Comparison of ENCODE assay signal across 8 cellular contexts in the genomic region with DNA sequence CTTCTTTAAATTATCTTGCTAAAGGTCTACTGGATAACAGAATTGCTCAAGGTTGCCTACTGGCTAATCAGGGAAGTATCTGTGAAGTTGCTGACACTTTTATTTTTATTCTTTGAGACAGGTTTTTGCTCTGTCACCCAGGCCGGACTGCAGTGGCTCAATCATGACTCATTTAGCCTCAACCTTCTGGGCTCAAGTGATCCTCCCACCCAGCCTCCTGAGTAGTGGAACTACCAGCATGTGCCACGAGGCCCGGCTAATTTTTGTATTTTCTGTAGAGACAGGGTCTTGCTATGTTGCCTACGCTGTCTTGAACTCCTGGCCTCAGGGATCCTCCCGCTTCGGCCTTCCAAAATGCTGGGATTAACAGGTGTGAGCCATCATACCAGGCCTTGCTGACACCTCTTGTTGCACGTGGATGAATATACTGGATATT. TPM values are rescaled to one million over a fixed set of nuclear protein-coding genes. Genes with fewer than 3 reads are reported as not detected.
DNase-seq lines count a peak whose midpoint lies in the region; ATAC-seq lines count a peak whose summit lies in the region.

No MANE protein-coding gene starts in this region.

- no peak overlapping the region for H3K4me3 ChIP-seq in CD4-positive, CD25-positive, alpha-beta regulatory T cell (ENCODE audit: low read depth, low read length)

- H3K27me3 Mint-ChIP-seq in CD4-positive, CD25-positive, alpha-beta regulatory T cell, result no peaks in the 10 kb centered on the region
- H3K27me3 Mint-ChIP-seq in naive B cell, result no peaks in the 10 kb centered on the region

- peak; percentile 17 to 47 for ATAC-seq in CD4-positive, CD25-positive, alpha-beta regulatory T cell (ENCODE audit: low read depth in 2 of 2)
- no peak for ATAC-seq in naive B cell (ENCODE audit: low read depth in 2 of 2)
- ATAC-seq in GM18861 (IDR thresholded peaks at IDR 0.05; ENCODE audit: unreplicated experiment), result no peak
- no peak for ATAC-seq in GM19324 (IDR thresholded peaks at IDR 0.05; ENCODE audit: low FRiP score, unreplicated experiment)
- no peak for ATAC-seq in GM19452 (IDR thresholded peaks at IDR 0.05; ENCODE audit: unreplicated experiment)

- peak in 1 of 3 donors; percentile 18 for DNase-seq in CD4-positive, CD25-positive, alpha-beta regulatory T cell
- DNase-seq in Kasumi-1 (lab: John Stamatoyannopoulos, UW), result peak; percentile 56 to 67
- peak; percentile 71 for DNase-seq in amniotic epithelial cell (ENCODE audit: low read depth)
- no peak for DNase-seq in naive B cell
- DNase-seq in superior temporal gyrus (ENCODE audit: extremely low spot score), result no peak

- no peaks in the 10 kb centered on the region for H3K9me3 ChIP-seq in CD4-positive, CD25-positive, alpha-beta regulatory T cell (ENCODE audit: control insufficient read depth in 2 of 2, low read length in 2 of 2)

- peaks cover 4% of the 10 kb centered on the region for H3K36me3 ChIP-seq in CD4-positive, CD25-positive, alpha-beta regulatory T cell (ENCODE audit: control insufficient read depth, insufficient read depth, low read length)

- H3K36me3 Mint-ChIP-seq in CD4-positive, CD25-positive, alpha-beta regulatory T cell, result peaks cover 20% of the 10 kb centered on the region
- H3K36me3 Mint-ChIP-seq in naive B cell, result no peaks in the 10 kb centered on the region

- no peak overlapping the region for H3K27ac ChIP-seq in CD4-positive, CD25-positive, alpha-beta regulatory T cell (ENCODE audit: insufficient read depth, low read length, poor library complexity, severe bottlenecking)

- peak overlapping the region in 1 of 4 donors; percentile 15 for H3K4me3 Mint-ChIP-seq in CD4-positive, CD25-positive, alpha-beta regulatory T cell
- H3K4me3 Mint-ChIP-seq in naive B cell, result no peak overlapping the region

- peaks cover 0 to 2% (median 0%) of the 10 kb centered on the region in 7 donors for H3K9me3 Mint-ChIP-seq in CD4-positive, CD25-positive, alpha-beta regulatory T cell
- H3K9me3 Mint-ChIP-seq in naive B cell, result no peaks in the 10 kb centered on the region

- no peaks in the 10 kb centered on the region for H3K27me3 ChIP-seq in CD4-positive, CD25-positive, alpha-beta regulatory T cell (ENCODE audit: control insufficient read depth, insufficient read depth, low read length)

- peak overlapping the region; percentile 32 to 80 (median 56) for H3K27ac Mint-ChIP-seq in CD4-positive, CD25-positive, alpha-beta regulatory T cell
- H3K27ac Mint-ChIP-seq in naive B cell, result peak overlapping the region in 4 of 6 donors; percentile 8 to 50 (median 32)

- H3K4me1 ChIP-seq in CD4-positive, CD25-positive, alpha-beta regulatory T cell (ENCODE audit: control insufficient read depth, insufficient read depth, low read length, poor library complexity, severe bottlenecking), result peaks cover 45% of the 10 kb centered on the region

- H3K4me1 Mint-ChIP-seq in CD4-positive, CD25-positive, alpha-beta regulatory T cell, result peaks cover 57 to 90% (median 71%) of the 10 kb centered on the region in 4 donors
- peaks cover 36 to 50% (median 42%) of the 10 kb centered on the region in 3 donors for H3K4me1 Mint-ChIP-seq in naive B cell

RNA-seq across cellular contexts. Expression of a gene that starts 43.1 kb away (rescaled TPM):
- total RNA-seq in CD4-positive, CD25-positive, alpha-beta regulatory T cell, result 202 TPM
- polyA plus RNA-seq in CD4-positive, CD25-positive, alpha-beta regulatory T cell, result 100 to 1,000 TPM; 147 to 156 (median 152) TPM
- 100 to 1,000 TPM in 1 of 6 donors, 10 to 100 TPM in 5; 71.4 to 112 (median 94.1) TPM for polyA plus RNA-seq in naive B cell (ENCODE audit: low read depth in 6 of 6)

Comparison
In these comparisons a context has a peak if more than half of its experiments do, and no peak if none do; other contexts are left out.
1. ATAC-seq: peak in CD4-positive, CD25-positive, alpha-beta regulatory T cell (2 of 2); none in naive B cell (0 of 2), GM18861 (single experiment), GM19324 (single experiment) and GM19452 (single experiment).
2. DNase-seq: peak in Kasumi-1 (2 of 2) and amniotic epithelial cell (single experiment); none in naive B cell (single experiment) and superior temporal gyrus (single experiment).